25 cellular contexts compared by ENCODE assay signal in genomic region chr7:67754651-67755050, GRCh38.
DNase-seq lines count a peak whose midpoint lies in the region; ATAC-seq, FAIRE-seq and TF ChIP-seq lines count a peak whose summit lies in the region.
"Had no signal": no experiment of that assay in that cellular context is flagged by ENCODE, and none has a peak within 500 bp of the region (broad histone marks: within the 10 kb centered on the region; RNA-seq: fewer than 3 reads in every experiment).

No MANE protein-coding gene starts in this region.

- peaks cover 5% of the 10 kb centered on the region for H3K4me1 ChIP-seq in mesodermal cell (ENCODE audit: control insufficient read depth, insufficient read depth, low read length, poor library complexity, severe bottlenecking)
- H3K4me1 ChIP-seq: BE2C had no signal

- H3K4me1 Mint-ChIP-seq in chondrocyte (ENCODE audit: low read depth), result peaks cover 14% of the 10 kb centered on the region
- H3K4me1 Mint-ChIP-seq: CD14-positive monocyte had no signal

- no peaks in the 10 kb centered on the region for H3K36me3 Mint-ChIP-seq in chondrocyte (ENCODE audit: low read depth)
- no peaks in the 10 kb centered on the region for H3K36me3 Mint-ChIP-seq in activated naive CD4-positive, alpha-beta T cell treated with anti-CD3 and anti-CD28 coated beads, Interleukin-2, amount 50 U/mL, for 72 hours
- H3K36me3 Mint-ChIP-seq: CD14-positive monocyte had no signal

- no peak for FAIRE-seq in urothelium cell line (lab: Jason Lieb, UNC)
- FAIRE-seq: GM18507, H54, HepG2 had no signal

- H3K9me3 ChIP-seq in mesodermal cell (ENCODE audit: control insufficient read depth, low read length), result no peaks in the 10 kb centered on the region
- H3K9me3 ChIP-seq: BE2C had no signal

- peak overlapping the region; percentile 19 for H3K27ac Mint-ChIP-seq in chondrocyte (ENCODE audit: unreplicated experiment)
- H3K27ac Mint-ChIP-seq in activated naive CD4-positive, alpha-beta T cell treated with anti-CD3 and anti-CD28 coated beads, Interleukin-2, amount 50 U/mL, for 72 hours, result no peak overlapping the region
- H3K27ac Mint-ChIP-seq: CD14-positive monocyte had no signal

- no peak for TF ChIP-seq CTCF in chondrocyte (IDR thresholded peaks at IDR 0.05)

- H3K9me3 Mint-ChIP-seq in chondrocyte (ENCODE audit: low read depth), result no peaks in the 10 kb centered on the region
- H3K9me3 Mint-ChIP-seq in activated naive CD4-positive, alpha-beta T cell treated with anti-CD3 and anti-CD28 coated beads, Interleukin-2, amount 50 U/mL, for 72 hours, result peaks cover 5 to 6% of the 10 kb centered on the region in 2 donors

- H3K27ac ChIP-seq in mesodermal cell (ENCODE audit: low read depth, low read length, severe bottlenecking), result peak overlapping the region; percentile 37

- peak; percentile 79 for DNase-seq in NCI-H226
- no peak for DNase-seq in chondrocyte (ENCODE audit: low spot score)
- DNase-seq in urothelium cell line (ENCODE audit: low spot score), result peak; percentile 28
- DNase-seq in NCI-H526 treated with DMSO at 0.1 percent for 48 hours (lab: John Stamatoyannopoulos, UW), result no peak
- no peak for DNase-seq in activated naive CD4-positive, alpha-beta T cell treated with anti-CD3 and anti-CD28 coated beads, Interleukin-2, amount 50 U/mL, for 72 hours (ENCODE audit: low spot score in 2 of 2)
- no peak for DNase-seq in occipital lobe (lab: John Stamatoyannopoulos, UW)
- DNase-seq in NCI-H2171 treated with DMSO at 0.1 percent for 48 hours (lab: John Stamatoyannopoulos, UW), result no peak
- DNase-seq: BE2C, Calu3, DMS153, Karpas-422, MV-4-11, NCI-H1105 treated with DMSO at 0.1 percent for 48 hours, NCI-H146, NCI-H1930, NCI-H2107, NCI-H446 treated with DMSO at 0.1 percent for 48 hours, NCI-H69, SK-N-SH had no signal

- no peaks in the 10 kb centered on the region for H3K36me3 ChIP-seq in mesodermal cell (ENCODE audit: control insufficient read depth, insufficient read depth, low read length)
- H3K36me3 ChIP-seq: BE2C had no signal

- H3K27me3 Mint-ChIP-seq in chondrocyte (ENCODE audit: low read depth), result no peaks in the 10 kb centered on the region

- ATAC-seq in activated naive CD4-positive, alpha-beta T cell treated with anti-CD3 and anti-CD28 coated beads, Interleukin-2, amount 50 U/mL, for 72 hours, result no peak
- ATAC-seq: Panc1 had no signal

- no peak overlapping the region for H3K4me3 Mint-ChIP-seq in chondrocyte (ENCODE audit: unreplicated experiment)
- H3K4me3 Mint-ChIP-seq: CD14-positive monocyte had no signal

- no peak overlapping the region for H3K4me3 ChIP-seq in mesodermal cell (ENCODE audit: extremely low read depth, insufficient read depth, low read length, poor library complexity, severe bottlenecking)

- WGBS in mesodermal cell (ENCODE audit: insufficient coverage in 2 of 2), 2 experiments, result 90 to 100% methylated on average over 1 to 2 of the region's 2 CpGs

Comparison
In these comparisons a context has a peak if more than half of its experiments do, and no peak if none do; other contexts are left out.
1. DNase-seq: peak in NCI-H226 (single experiment) and urothelium cell line (single experiment); none in chondrocyte (single experiment), NCI-H526 treated with DMSO at 0.1 percent for 48 hours (single experiment), activated naive CD4-positive, alpha-beta T cell treated with anti-CD3 and anti-CD28 coated beads, Interleukin-2, amount 50 U/mL, for 72 hours (0 of 2), occipital lobe (single experiment) and NCI-H2171 treated with DMSO at 0.1 percent for 48 hours (single experiment).